ENCODE assay signal across 15 cellular contexts in genomic region chr2:20232837-20233207, GRCh38. TPM values are rescaled to one million over a fixed set of nuclear protein-coding genes. Genes with fewer than 3 reads are reported as not detected.
DNase-seq lines count a peak whose midpoint lies in the region; ATAC-seq and TF ChIP-seq lines count a peak whose summit lies in the region.
"Had no signal": no experiment of that assay in that cellular context is flagged by ENCODE, and none has a peak within 500 bp of the region (broad histone marks: within the 10 kb centered on the region; RNA-seq: fewer than 3 reads in every experiment).

No MANE protein-coding gene starts in this region.

- peaks cover 6% of the 10 kb centered on the region for H3K4me1 Mint-ChIP-seq in endodermal cell
- no peaks in the 10 kb centered on the region for H3K4me1 Mint-ChIP-seq in activated CD4-positive, alpha-beta memory T cell treated with anti-CD3 and anti-CD28 coated beads for 36 hours (ENCODE audit: low read depth)

- no peak overlapping the region for H3K4me3 Mint-ChIP-seq in endodermal cell
- no peak overlapping the region for H3K4me3 Mint-ChIP-seq in activated CD4-positive, alpha-beta memory T cell treated with anti-CD3 and anti-CD28 coated beads for 36 hours

- POLR2A ChIA-PET in activated CD4-positive, alpha-beta memory T cell treated with anti-CD3 and anti-CD28 coated beads for 36 hours (lab: Charles Lee): no interaction called here

- no peak overlapping the region for H3K4me3 ChIP-seq in right atrium auricular region
- H3K4me3 ChIP-seq in endodermal cell (ENCODE audit: low read length): no peak overlapping the region
- H3K4me3 ChIP-seq in mucosa of descending colon: no peak overlapping the region
- H3K4me3 ChIP-seq in foreskin fibroblast (ENCODE audit: low read depth in 1 of 2, low read length in 2 of 2): no peak overlapping the region

- no peak overlapping the region for H3K27ac ChIP-seq in right atrium auricular region
- no peak overlapping the region for H3K27ac ChIP-seq in endodermal cell (ENCODE audit: low read depth, low read length)

- WGBS in endodermal cell (ENCODE audit: insufficient coverage in 1 of 2, insufficient read length in 1 of 2), 2 experiments: 92 to 100% methylated on average over 5 of the region's 5 CpGs

- ATAC-seq in Right ventricle myocardium inferior (no peak), mucosa of descending colon (peak; percentile 9)

- TF ChIP-seq CTCF in right atrium auricular region (IDR thresholded peaks at IDR 0.05) (no peak), endodermal cell (conservative IDR thresholded peaks at IDR 0.05) (no peak), mucosa of descending colon (IDR thresholded peaks at IDR 0.05) (no peak), foreskin fibroblast (IDR thresholded peaks at IDR 0.05; ENCODE audit: low read depth, low read length) (no peak)

- DNase-seq in right atrium auricular region (ENCODE audit: low spot score) (peak; percentile 36), Right ventricle myocardium inferior (ENCODE audit: missing footprints) (no peak), endodermal cell (peak; percentile 48), mucosa of descending colon (peak in 1 of 3 donors; percentile 32), GOT3 (lab: John Stamatoyannopoulos, UW) (no peak), foreskin fibroblast (no peak), NCI-H446 treated with DMSO at 0.1 percent for 48 hours (lab: John Stamatoyannopoulos, UW) (no peak)
- no peak for DNase-seq in activated CD4-positive, alpha-beta memory T cell treated with anti-CD3 and anti-CD28 coated beads for 36 hours
- DNase-seq: caudate nucleus; DMS79 treated with DMSO at 0.1 percent for 48 hours; NCI-H146; NCI-H2227 treated with DMSO at 0.1 percent for 48 hours; NK-92 treated with Interleukin-12 subunit alpha and Interleukin-12 subunit beta, amount 100 ng/mL, for 24 hours; T-helper 1 cell had no signal

- no peaks in the 10 kb centered on the region for H3K9me3 ChIP-seq in right atrium auricular region
- no peaks in the 10 kb centered on the region for H3K9me3 ChIP-seq in endodermal cell (ENCODE audit: control insufficient read depth, low read length)
- no peaks in the 10 kb centered on the region for H3K9me3 ChIP-seq in mucosa of descending colon

- H3K36me3 ChIP-seq in right atrium auricular region (no peaks in the 10 kb centered on the region), endodermal cell (ENCODE audit: control insufficient read depth, insufficient read depth, low read length) (no peaks in the 10 kb centered on the region), mucosa of descending colon (ENCODE audit: low read depth) (no peaks in the 10 kb centered on the region)

- H3K9ac ChIP-seq in endodermal cell (ENCODE audit: extremely low read depth, low read length, poor library complexity, severe bottlenecking): no peak overlapping the region

- H3K27ac Mint-ChIP-seq in endodermal cell: no peak overlapping the region
- no peak overlapping the region for H3K27ac Mint-ChIP-seq in activated CD4-positive, alpha-beta memory T cell treated with anti-CD3 and anti-CD28 coated beads for 36 hours
- H3K27ac Mint-ChIP-seq: activated T-helper 2 cell treated with anti-CD3 and anti-CD28 coated beads, Interferon-gamma antibody, Interleukin-2, Interleukin-4, amounts not matched to agents 10 μg/mL and 5 μg/mL and 100 μg/mL, durations not matched to agents 14 hours and 24 hours and 36 hours had no signal

- H3K9me3 Mint-ChIP-seq in endodermal cell: no peaks in the 10 kb centered on the region
- H3K9me3 Mint-ChIP-seq in activated CD4-positive, alpha-beta memory T cell treated with anti-CD3 and anti-CD28 coated beads for 36 hours: no peaks in the 10 kb centered on the region
- H3K9me3 Mint-ChIP-seq: activated T-helper 2 cell treated with anti-CD3 and anti-CD28 coated beads, Interferon-gamma antibody, Interleukin-2, Interleukin-4, amounts not matched to agents 10 μg/mL and 5 μg/mL and 100 μg/mL, durations not matched to agents 14 hours and 24 hours and 36 hours had no signal

- intact Hi-C loops in Right ventricle myocardium inferior (cut with DNase I) (no loop called here), mucosa of descending colon (cut with DNase I, micrococcal nuclease) (no loop called here)
- intact Hi-C loops in activated CD4-positive, alpha-beta memory T cell treated with anti-CD3 and anti-CD28 coated beads for 36 hours (cut with micrococcal nuclease): no loop called here

- H3K27me3 ChIP-seq in right atrium auricular region (no peaks in the 10 kb centered on the region), endodermal cell (ENCODE audit: control insufficient read depth, insufficient read depth, low read length, poor library complexity, severe bottlenecking) (no peaks in the 10 kb centered on the region)

- H3K4me1 ChIP-seq in right atrium auricular region: no peaks in the 10 kb centered on the region
- H3K4me1 ChIP-seq in endodermal cell (ENCODE audit: control insufficient read depth, insufficient read depth, low read length): no peaks in the 10 kb centered on the region
- H3K4me1 ChIP-seq in mucosa of descending colon (ENCODE audit: low read depth): peaks cover 20% of the 10 kb centered on the region

- no peaks in the 10 kb centered on the region for H3K36me3 Mint-ChIP-seq in endodermal cell (ENCODE audit: low read depth)
- H3K36me3 Mint-ChIP-seq in activated CD4-positive, alpha-beta memory T cell treated with anti-CD3 and anti-CD28 coated beads for 36 hours: no peaks in the 10 kb centered on the region

- peaks cover under 1% of the 10 kb centered on the region for H3K27me3 Mint-ChIP-seq in endodermal cell (ENCODE audit: insufficient read depth)
- H3K27me3 Mint-ChIP-seq in activated CD4-positive, alpha-beta memory T cell treated with anti-CD3 and anti-CD28 coated beads for 36 hours: peaks cover 19% of the 10 kb centered on the region

- CTCF ChIA-PET in activated CD4-positive, alpha-beta memory T cell treated with anti-CD3 and anti-CD28 coated beads for 36 hours (lab: Charles Lee): interaction anchor here (1.5 kb wide), 1 partner anchor 10 kb away, joined by 4 read pairs; no protein-coding TSS in a partner anchor

RNA-seq across cellular contexts. Expression of gene SDC1, which starts 7.9 kb away (rescaled TPM):
- total RNA-seq in right atrium auricular region: under 1 TPM in 1 of 2 donors, not detected in 1; 0.24 TPM
- 0.68 TPM for total RNA-seq in Right ventricle myocardium inferior
- total RNA-seq in endodermal cell: 10 to 100 TPM; 12.7 to 19.2 TPM
- 36.9 TPM for polyA plus RNA-seq in endodermal cell (2013, experiment 1 of 2)
- 39.5 TPM for polyA plus RNA-seq in endodermal cell (2013, experiment 2 of 2)
- total RNA-seq in mucosa of descending colon: 100 to 1,000 TPM in 2 of 3 donors, 10 to 100 TPM in 1; 65.3 to 170 (median 162) TPM
- total RNA-seq in activated CD4-positive, alpha-beta memory T cell treated with anti-CD3 and anti-CD28 coated beads for 36 hours: under 1 TPM in 1 of 2 experiments, not detected in 1; 0.12 TPM

Comparison
In these comparisons a context has a peak if more than half of its experiments do, and no peak if none do; other contexts are left out.
1. DNase-seq: peak in right atrium auricular region (single experiment) and endodermal cell (single experiment); none in Right ventricle myocardium inferior (single experiment), activated CD4-positive, alpha-beta memory T cell treated with anti-CD3 and anti-CD28 coated beads for 36 hours (single experiment), GOT3 (single experiment), foreskin fibroblast (0 of 2) and NCI-H446 treated with DMSO at 0.1 percent for 48 hours (single experiment).